ENCODE assay signal across 24 cellular contexts in the genomic region with DNA sequence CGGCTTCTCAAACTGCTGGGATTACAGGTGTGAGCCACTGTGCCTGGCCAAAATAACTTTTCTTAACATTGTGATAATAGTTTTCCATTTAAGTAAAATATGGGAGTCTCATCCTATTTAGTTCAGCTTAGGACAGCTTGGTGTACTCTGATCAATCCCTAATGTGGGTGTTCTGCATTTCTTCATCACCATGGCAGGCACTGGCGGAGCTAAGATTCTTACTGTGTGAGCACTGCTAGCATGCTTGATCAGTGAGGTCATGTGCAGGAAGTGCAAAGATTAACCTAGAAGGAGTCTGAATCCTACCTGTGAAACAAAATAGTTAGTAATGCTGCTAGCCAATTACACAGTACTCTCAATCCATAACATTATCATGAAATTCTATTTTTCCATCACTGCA.
DNase-seq lines count a peak whose midpoint lies in the region; ATAC-seq and TF ChIP-seq lines count a peak whose summit lies in the region.
"Had no signal": no experiment of that assay in that cellular context is flagged by ENCODE, and none has a peak within 500 bp of the region (broad histone marks: within the 10 kb centered on the region; RNA-seq: fewer than 3 reads in every experiment).

No MANE protein-coding gene starts in this region.

- in situ Hi-C loops in astrocyte of the spinal cord (cut with HindIII; ENCODE audit: low sequenced_read_pairs): no loop called here

- H3F3A ChIP-seq in SK-N-SH (replicated peaks; ENCODE audit: insufficient read depth): no peaks in the 10 kb centered on the region

- H3K4me1 ChIP-seq in SK-N-SH (ENCODE audit: control insufficient read depth in 1 of 2, insufficient read depth in 2 of 2, low read depth in 1 of 2, low read length in 1 of 2): no peaks in the 10 kb centered on the region; a peak in 1 of 4 replicates
- no peaks in the 10 kb centered on the region for H3K4me1 ChIP-seq in right lobe of liver
- H3K4me1 ChIP-seq: psoas muscle had no signal

- POLR2A ChIA-PET in SK-N-SH (lab: Yijun Ruan, JAX): no interaction called here
- POLR2A ChIA-PET in activated CD8-positive, alpha-beta T cell treated with anti-CD3 and anti-CD28 coated beads for 36 hours (lab: Charles Lee): no interaction called here

- H3K27me3 Mint-ChIP-seq in activated CD8-positive, alpha-beta T cell treated with anti-CD3 and anti-CD28 coated beads for 36 hours: no peaks in the 10 kb centered on the region
- H3K27me3 Mint-ChIP-seq: activated naive CD8-positive, alpha-beta T cell treated with anti-CD3 and anti-CD28 coated beads, Interleukin-2, amount 10 ng/mL, durations not matched to agents 7 days and 5 days; B cell; brain; stimulated activated memory B cell treated with anti-CD40 and anti-IgM and Interleukin-4, amounts not matched to agents 10 μg/mL and 1 μg/mL and 100 μg/mL, for 72 hours had no signal

- CTCF ChIA-PET in SK-N-SH (lab: Yijun Ruan, JAX): interaction anchor here (1.0 to 1.1 kb wide), 2 partner anchors 23 to 51 kb away, joined by 3 read pairs; no protein-coding TSS in a partner anchor
- CTCF ChIA-PET in activated CD8-positive, alpha-beta T cell treated with anti-CD3 and anti-CD28 coated beads for 36 hours (lab: Charles Lee): no interaction called here

- no peaks in the 10 kb centered on the region for H3K9me3 Mint-ChIP-seq in activated CD8-positive, alpha-beta T cell treated with anti-CD3 and anti-CD28 coated beads for 36 hours
- H3K9me3 Mint-ChIP-seq: activated naive CD8-positive, alpha-beta T cell treated with anti-CD3 and anti-CD28 coated beads, Interleukin-2, amount 10 ng/mL, durations not matched to agents 7 days and 5 days; stimulated activated memory B cell treated with anti-CD40 and anti-IgM and Interleukin-4, amounts not matched to agents 10 μg/mL and 1 μg/mL and 100 μg/mL, for 72 hours had no signal

- WGBS in SK-N-SH (ENCODE audit: low lambda C conversion rate): 78% methylated on average over 2 of the region's 2 CpGs
- WGBS in right lobe of liver (ENCODE audit: insufficient coverage, low coverage, low lambda C conversion rate, missing lambda C conversion rate): 78% methylated on average over 2 of the region's 2 CpGs

- H3K36me3 Mint-ChIP-seq in activated CD8-positive, alpha-beta T cell treated with anti-CD3 and anti-CD28 coated beads for 36 hours (ENCODE audit: low read depth): no peaks in the 10 kb centered on the region
- H3K36me3 Mint-ChIP-seq: activated naive CD8-positive, alpha-beta T cell treated with anti-CD3 and anti-CD28 coated beads, Interleukin-2, amount 10 ng/mL, durations not matched to agents 7 days and 5 days; brain; stimulated activated memory B cell treated with anti-CD40 and anti-IgM and Interleukin-4, amounts not matched to agents 10 μg/mL and 1 μg/mL and 100 μg/mL, for 72 hours had no signal

- H3K9me2 ChIP-seq in SK-N-SH: no peaks in the 10 kb centered on the region

- no peaks in the 10 kb centered on the region for H3K79me2 ChIP-seq in SK-N-SH (ENCODE audit: insufficient read depth)

- no peak for ATAC-seq in SK-N-SH treated with all-trans-retinoic acid at 6 μM for 48 hours
- ATAC-seq in HG02642 (IDR thresholded peaks at IDR 0.05; ENCODE audit: poor library complexity, unreplicated experiment): no peak
- ATAC-seq in GM19328 (IDR thresholded peaks at IDR 0.05; ENCODE audit: unreplicated experiment): no peak
- ATAC-seq in right lobe of liver: no peak
- ATAC-seq in activated CD8-positive, alpha-beta T cell treated with anti-CD3 and anti-CD28 coated beads for 36 hours: no peak
- ATAC-seq: psoas muscle; stimulated activated memory B cell treated with anti-CD40 and anti-IgM and Interleukin-4, amounts not matched to agents 10 μg/mL and 1 μg/mL and 100 μg/mL, for 72 hours had no signal

- H3K27ac ChIP-seq in SK-N-SH (ENCODE audit: low read depth in 2 of 2, low read length in 1 of 2) (no peak overlapping the region), right lobe of liver (no peak overlapping the region)
- H3K27ac ChIP-seq: 22Rv1, coronary artery, psoas muscle, thoracic aorta had no signal

- H3K4me2 ChIP-seq in SK-N-SH: no peak overlapping the region
- H3K4me2 ChIP-seq: smooth muscle cell had no signal

- H3K9me3 ChIP-seq in SK-N-SH: no peaks in the 10 kb centered on the region
- H3K9me3 ChIP-seq in right lobe of liver: no peaks in the 10 kb centered on the region
- H3K9me3 ChIP-seq: psoas muscle, thoracic aorta had no signal

- TF ChIP-seq RAD21 in SK-N-SH (IDR thresholded peaks at IDR 0.05; ENCODE audit: low read length): no peak

- no peaks in the 10 kb centered on the region for H3K36me3 ChIP-seq in SK-N-SH (replicated peaks in 1 of 2; ENCODE audit: control insufficient read depth in 1 of 2, insufficient read depth in 2 of 2, low read length in 1 of 2)
- H3K36me3 ChIP-seq in kidney epithelial cell (ENCODE audit: control insufficient read depth, insufficient read depth, low read length): no peaks in the 10 kb centered on the region
- no peaks in the 10 kb centered on the region for H3K36me3 ChIP-seq in right lobe of liver
- H3K36me3 ChIP-seq: thoracic aorta had no signal

- no peak overlapping the region for H2AFZ ChIP-seq in SK-N-SH (ENCODE audit: low read depth)

- TF ChIP-seq POLR2A in right lobe of liver (IDR thresholded peaks at IDR 0.05): no peak

- H4K20me1 ChIP-seq in SK-N-SH (ENCODE audit: insufficient read depth): no peaks in the 10 kb centered on the region

- DNase-seq in SK-N-SH (no peak), astrocyte of the spinal cord (ENCODE audit: low read depth, low spot score) (peak; percentile 20), kidney epithelial cell (ENCODE audit: low read depth) (peak; percentile 76), right lobe of liver (no peak)
- no peak for DNase-seq in activated CD8-positive, alpha-beta T cell treated with anti-CD3 and anti-CD28 coated beads for 36 hours
- DNase-seq: activated CD4-positive, alpha-beta T cell treated with anti-CD3 and anti-CD28 coated beads for 48 hours; activated naive CD8-positive, alpha-beta T cell treated with anti-CD3 and anti-CD28 coated beads, Interleukin-2, amount 10 ng/mL, durations not matched to agents 7 days and 5 days; DMS79; NCI-H1092; NCI-H2081; OCI-M1; psoas muscle; SIG-M5; T-helper 1 cell had no signal

- no peak overlapping the region for H3K27ac Mint-ChIP-seq in activated CD8-positive, alpha-beta T cell treated with anti-CD3 and anti-CD28 coated beads for 36 hours
- H3K27ac Mint-ChIP-seq: activated naive CD8-positive, alpha-beta T cell treated with anti-CD3 and anti-CD28 coated beads, Interleukin-2, amount 10 ng/mL, durations not matched to agents 7 days and 5 days; B cell; brain; stimulated activated memory B cell treated with anti-CD40 and anti-IgM and Interleukin-4, amounts not matched to agents 10 μg/mL and 1 μg/mL and 100 μg/mL, for 72 hours had no signal

- no peak overlapping the region for H3K4me3 Mint-ChIP-seq in activated CD8-positive, alpha-beta T cell treated with anti-CD3 and anti-CD28 coated beads for 36 hours
- H3K4me3 Mint-ChIP-seq: activated naive CD8-positive, alpha-beta T cell treated with anti-CD3 and anti-CD28 coated beads, Interleukin-2, amount 10 ng/mL, durations not matched to agents 7 days and 5 days; B cell; brain; stimulated activated memory B cell treated with anti-CD40 and anti-IgM and Interleukin-4, amounts not matched to agents 10 μg/mL and 1 μg/mL and 100 μg/mL, for 72 hours had no signal

- H3K27me3 ChIP-seq in SK-N-SH (ENCODE audit: insufficient read depth): no peaks in the 10 kb centered on the region
- no peaks in the 10 kb centered on the region for H3K27me3 ChIP-seq in kidney epithelial cell (ENCODE audit: control insufficient read depth, insufficient read depth, low read length)
- no peaks in the 10 kb centered on the region for H3K27me3 ChIP-seq in right lobe of liver

- no peak overlapping the region for H3K9ac ChIP-seq in SK-N-SH

- intact Hi-C loops in right lobe of liver (cut with DNase I): no loop called here
- intact Hi-C loops in activated CD8-positive, alpha-beta T cell treated with anti-CD3 and anti-CD28 coated beads for 36 hours (cut with micrococcal nuclease): no loop called here

- no peak for TF ChIP-seq CTCF in SK-N-SH (IDR thresholded peaks at IDR 0.05)
- no peak for TF ChIP-seq CTCF in astrocyte of the spinal cord (IDR thresholded peaks at IDR 0.05; ENCODE audit: low read depth, low read length)
- TF ChIP-seq CTCF in kidney epithelial cell (IDR thresholded peaks at IDR 0.05; ENCODE audit: insufficient read depth, low read length, poor library complexity, severe bottlenecking): no peak
- no peak for TF ChIP-seq CTCF in right lobe of liver (IDR thresholded peaks at IDR 0.05)
- no peak for TF ChIP-seq CTCF in activated CD8-positive, alpha-beta T cell treated with anti-CD3 and anti-CD28 coated beads for 36 hours (IDR thresholded peaks at IDR 0.05)

- no peak overlapping the region for H3K4me3 ChIP-seq in SK-N-SH (ENCODE audit: low read depth in 2 of 2, low read length in 1 of 2)
- H3K4me3 ChIP-seq in astrocyte of the spinal cord (ENCODE audit: low read depth, low read length): no peak overlapping the region
- H3K4me3 ChIP-seq in kidney epithelial cell (ENCODE audit: low read depth, low read length): no peak overlapping the region
- H3K4me3 ChIP-seq in right lobe of liver: no peak overlapping the region
- H3K4me3 ChIP-seq: coronary artery, psoas muscle, smooth muscle cell, thoracic aorta had no signal

- TF ChIP-seq EP300 in SK-N-SH (IDR thresholded peaks at IDR 0.05; ENCODE audit: borderline replicate concordance in 1 of 2, low read depth in 1 of 2, low read length in 1 of 2): no peak

- H3K4me1 Mint-ChIP-seq in activated CD8-positive, alpha-beta T cell treated with anti-CD3 and anti-CD28 coated beads for 36 hours (ENCODE audit: low read depth): no peaks in the 10 kb centered on the region
- H3K4me1 Mint-ChIP-seq: activated naive CD8-positive, alpha-beta T cell treated with anti-CD3 and anti-CD28 coated beads, Interleukin-2, amount 10 ng/mL, durations not matched to agents 7 days and 5 days; B cell; brain; stimulated activated memory B cell treated with anti-CD40 and anti-IgM and Interleukin-4, amounts not matched to agents 10 μg/mL and 1 μg/mL and 100 μg/mL, for 72 hours had no signal

TF ChIP-seq in SK-N-SH treated with all-trans-retinoic acid at 6 μM for 48 hours, 23 proteins besides CTCF, POLR2A, EP300 and RAD21 (continues in another document):
- TF ChIP-seq ZFP3 (CRISPR knock-in tag; IDR thresholded peaks at IDR 0.05): no peak
- TF ChIP-seq GLIS3 (CRISPR knock-in tag; IDR thresholded peaks at IDR 0.05): no peak
- no peak for TF ChIP-seq RARB (CRISPR knock-in tag; IDR thresholded peaks at IDR 0.05)
- TF ChIP-seq ISL1 (CRISPR knock-in tag; IDR thresholded peaks at IDR 0.05): peak; percentile 69

TF ChIP-seq in SK-N-SH, 30 proteins besides CTCF, POLR2A, EP300 and RAD21 (continues in another document):
- TF ChIP-seq EZH2phosphoT487 (IDR thresholded peaks at IDR 0.05; ENCODE audit: borderline replicate concordance, low read depth) (no peak), MXI1 (IDR thresholded peaks at IDR 0.05; ENCODE audit: low read depth, low read length) (no peak), TAF1 (IDR thresholded peaks at IDR 0.05; ENCODE audit: borderline replicate concordance, low read depth, low read length) (no peak)

Comparison
In these comparisons a context has a peak if more than half of its experiments do, and no peak if none do; other contexts are left out.
1. DNase-seq: peak in astrocyte of the spinal cord (single experiment) and kidney epithelial cell (single experiment); none in SK-N-SH (single experiment), right lobe of liver (0 of 3) and activated CD8-positive, alpha-beta T cell treated with anti-CD3 and anti-CD28 coated beads for 36 hours (single experiment).